ENCODE assay signal across 1 cellular context in the genomic region with DNA sequence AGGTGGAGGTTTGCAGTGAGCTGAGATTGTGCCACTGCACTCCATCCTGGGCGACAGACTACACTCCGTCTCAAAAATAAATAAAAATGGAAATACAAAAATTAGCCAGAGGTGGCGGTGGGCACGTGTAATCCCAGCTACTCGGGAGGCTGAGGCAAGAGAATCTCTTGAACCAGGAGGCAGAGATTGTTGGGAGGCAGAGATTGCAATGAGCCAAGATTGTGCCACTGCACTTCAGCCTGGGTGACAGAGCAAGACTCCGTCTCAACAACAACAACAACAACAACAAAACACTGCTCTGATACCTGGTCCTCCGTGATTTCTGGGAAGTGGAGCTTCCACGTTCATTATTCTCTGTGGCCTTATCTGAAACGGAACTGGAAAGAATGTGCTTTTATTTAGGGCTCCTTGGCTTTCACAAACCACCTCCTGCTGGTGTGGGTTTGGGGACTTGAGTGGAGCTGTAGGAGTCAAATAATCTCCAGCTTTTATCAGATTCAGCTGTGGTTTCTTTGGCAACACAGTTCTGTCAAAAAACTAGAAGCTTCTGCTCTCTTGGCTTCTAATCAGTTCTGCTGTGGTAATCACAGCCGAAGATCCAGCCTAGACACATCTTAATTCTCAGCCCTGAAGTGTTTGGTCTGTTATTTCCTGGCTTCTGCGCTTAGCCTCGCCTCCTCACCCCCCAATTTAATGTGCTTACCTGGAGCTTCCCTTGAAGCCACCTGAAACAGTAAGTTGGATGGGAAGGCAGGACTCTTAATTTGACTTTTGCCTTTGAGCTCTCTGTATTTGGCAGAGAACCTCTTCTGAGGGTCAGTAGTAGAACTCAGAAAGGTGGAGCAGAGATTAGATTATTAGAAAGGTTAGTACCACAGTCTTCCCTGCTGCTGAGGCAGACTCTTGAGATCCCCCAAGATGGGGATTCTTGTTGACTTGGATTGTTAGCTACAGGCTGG.
TF ChIP-seq lines count a peak whose summit lies in the region.

No MANE protein-coding gene starts in this region.

TF ChIP-seq in SK-N-SH, 30 proteins besides CTCF, POLR2A, EP300 and RAD21:
- TF ChIP-seq RFX5 (IDR thresholded peaks at IDR 0.05; ENCODE audit: low read length) (no peak), MXI1 (IDR thresholded peaks at IDR 0.05; ENCODE audit: low read depth, low read length) (no peak), FOXJ3 (CRISPR knock-in tag; IDR thresholded peaks at IDR 0.05) (no peak), TAF1 (IDR thresholded peaks at IDR 0.05; ENCODE audit: borderline replicate concordance, low read depth, low read length) (no peak), YY1 (IDR thresholded peaks at IDR 0.05; ENCODE audit: low read depth) (no peak), GATA2 (CRISPR knock-in tag; IDR thresholded peaks at IDR 0.05) (no peak), TCF12 (IDR thresholded peaks at IDR 0.05) (no peak), JUND (IDR thresholded peaks at IDR 0.05) (no peak), ELF1 (IDR thresholded peaks at IDR 0.05) (no peak), NFIC (IDR thresholded peaks at IDR 0.05; ENCODE audit: borderline replicate concordance) (no peak), SMC3 (IDR thresholded peaks at IDR 0.05; ENCODE audit: low read depth, low read length) (no peak), TEAD4 (IDR thresholded peaks at IDR 0.05; ENCODE audit: borderline replicate concordance, insufficient read depth) (no peak), FOXM1 (IDR thresholded peaks at IDR 0.05; ENCODE audit: low read depth) (no peak), EZH2phosphoT487 (IDR thresholded peaks at IDR 0.05; ENCODE audit: borderline replicate concordance, low read depth) (no peak), CHD2 (IDR thresholded peaks at IDR 0.05; ENCODE audit: low read length, partially characterized antibody) (no peak), POLR2AphosphoS5 (IDR thresholded peaks at IDR 0.05; ENCODE audit: low read depth, low read length) (no peak)
- TF ChIP-seq, protein P1, sequence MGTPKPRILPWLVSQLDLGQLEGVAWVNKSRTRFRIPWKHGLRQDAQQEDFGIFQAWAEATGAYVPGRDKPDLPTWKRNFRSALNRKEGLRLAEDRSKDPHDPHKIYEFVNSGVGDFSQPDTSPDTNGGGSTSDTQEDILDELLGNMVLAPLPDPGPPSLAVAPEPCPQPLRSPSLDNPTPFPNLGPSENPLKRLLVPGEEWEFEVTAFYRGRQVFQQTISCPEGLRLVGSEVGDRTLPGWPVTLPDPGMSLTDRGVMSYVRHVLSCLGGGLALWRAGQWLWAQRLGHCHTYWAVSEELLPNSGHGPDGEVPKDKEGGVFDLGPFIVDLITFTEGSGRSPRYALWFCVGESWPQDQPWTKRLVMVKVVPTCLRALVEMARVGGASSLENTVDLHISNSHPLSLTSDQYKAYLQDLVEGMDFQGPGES (IDR thresholded peaks at IDR 0.05; ENCODE audit: low read depth, low read length): no peak
- TF ChIP-seq, protein P2, sequence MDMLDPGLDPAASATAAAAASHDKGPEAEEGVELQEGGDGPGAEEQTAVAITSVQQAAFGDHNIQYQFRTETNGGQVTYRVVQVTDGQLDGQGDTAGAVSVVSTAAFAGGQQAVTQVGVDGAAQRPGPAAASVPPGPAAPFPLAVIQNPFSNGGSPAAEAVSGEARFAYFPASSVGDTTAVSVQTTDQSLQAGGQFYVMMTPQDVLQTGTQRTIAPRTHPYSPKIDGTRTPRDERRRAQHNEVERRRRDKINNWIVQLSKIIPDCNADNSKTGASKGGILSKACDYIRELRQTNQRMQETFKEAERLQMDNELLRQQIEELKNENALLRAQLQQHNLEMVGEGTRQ (IDR thresholded peaks at IDR 0.05; ENCODE audit: borderline replicate concordance, low read depth, low read length): no peak
